ENCODE assay signal across 21 cellular contexts in genomic region chr22:30998329-30998728, GRCh38. TPM values are rescaled to one million over a fixed set of nuclear protein-coding genes. Genes with fewer than 3 reads are reported as not detected.
A peak's percentile ranks its signal among the peaks of the same experiment; 100 is the strongest.
DNase-seq lines count a peak whose midpoint lies in the region; ATAC-seq, FAIRE-seq and TF ChIP-seq lines count a peak whose summit lies in the region.
"Had no signal": no experiment of that assay in that cellular context is flagged by ENCODE, and none has a peak within 500 bp of the region (broad histone marks: within the 10 kb centered on the region; RNA-seq: fewer than 3 reads in every experiment).

No MANE protein-coding gene starts in this region.

- ATAC-seq in GM23338 (no peak), K562 (peak; percentile 62), Right ventricle myocardium inferior (no peak), HepG2 (no peak)
- ATAC-seq: GM12878 had no signal

- peaks cover 5% of the 10 kb centered on the region; the same call in 1 of the 2 replicates for H3K9me2 ChIP-seq in GM23338 (ENCODE audit: insufficient read depth)

- no peak overlapping the region for H3K9ac ChIP-seq in K562 (ENCODE audit: insufficient read depth in 1 of 2, low read depth in 2 of 2, low read length in 2 of 2)
- no peak overlapping the region for H3K9ac ChIP-seq in HepG2 (ENCODE audit: insufficient read depth, low read depth, low read length)
- H3K9ac ChIP-seq: KMS-11 had no signal

- H3K27me3 ChIP-seq in GM23338 (ENCODE audit: insufficient read depth) (no peaks in the 10 kb centered on the region), K562 (ENCODE audit: control insufficient read depth in 2 of 2, insufficient read depth in 2 of 2, low read length in 2 of 2) (no peaks in the 10 kb centered on the region), HepG2 (ENCODE audit: control insufficient read depth in 1 of 2, insufficient read depth in 2 of 2, low read length in 2 of 2) (0 out of 5 replicates have a peak, but pooled peaks cover 0 to 2% of the 10 kb centered on the region in 2 experiments)
- H3K27me3 ChIP-seq: Peyer's patch had no signal

- WGBS in K562 (ENCODE audit: insufficient coverage, low coverage, missing lambda C conversion rate): 41% methylated on average over 4 of the region's 4 CpGs
- WGBS in HepG2 (ENCODE audit: low lambda C conversion rate): 44% methylated on average over 4 of the region's 4 CpGs

- H3K27ac ChIP-seq in GM23338 (ENCODE audit: low read depth) (no peak overlapping the region), HEK293 (ENCODE audit: extremely low read depth, low read depth, low read length) (no peak overlapping the region), K562 (ENCODE audit: extremely low read depth, low read depth, low read length) (no peak overlapping the region), HepG2 (ENCODE audit: extremely low read length, insufficient read depth, low read length) (no peak overlapping the region)
- H3K27ac ChIP-seq: HL-60, KMS-11, Peyer's patch had no signal

- H3K4me3 Mint-ChIP-seq in GM23338 (no peak overlapping the region), neural crest cell (no peak overlapping the region)
- H3K4me3 Mint-ChIP-seq: CD4-positive, CD25-positive, alpha-beta regulatory T cell; H9 had no signal

- CTCF ChIA-PET in HEK293 (lab: Yijun Ruan, JAX) (interaction anchor here (0.6 kb wide), 1 partner anchor 575 kb away, joined by 3 read pairs; no protein-coding TSS in a partner anchor), K562 (lab: Yijun Ruan, JAX; ENCODE audit: low intra/inter-chr PET ratio) (no interaction called here), HepG2 (lab: Yijun Ruan, JAX; ENCODE audit: low intra/inter-chr PET ratio, low total read pairs) (no interaction called here)

- DNase-seq in GM23338 (ENCODE audit: low spot score): peak; percentile 14
- peak in 2 of 4 experiments; percentile 14 to 41 for DNase-seq in K562 (ENCODE audit: extremely low read depth in 1 of 4, low spot score in 3 of 4)
- no peak for DNase-seq in neural crest cell (ENCODE audit: low read depth, low spot score)
- no peak for DNase-seq in OCI-M2 (lab: John Stamatoyannopoulos, UW; ENCODE audit: unreplicated experiment)
- DNase-seq in Right ventricle myocardium inferior (ENCODE audit: missing footprints): no peak
- DNase-seq in HepG2 (ENCODE audit: low spot score): no peak
- DNase-seq: CD4-positive, CD25-positive, alpha-beta regulatory T cell; DMS79 treated with DMSO at 0.1 percent for 48 hours; H9; MV-4-11; NCI-H1105 treated with DMSO at 0.1 percent for 48 hours; NCI-H1694 treated with DMSO at 0.1 percent for 48 hours; NCI-H2081 treated with DMSO at 0.1 percent for 48 hours; NCI-H510A; NCI-H774; NK-92 treated with Interleukin-12 subunit alpha and Interleukin-12 subunit beta, amount 100 ng/mL, for 24 hours; Peyer's patch had no signal

- H3K4me1 Mint-ChIP-seq in GM23338 (no peaks in the 10 kb centered on the region), neural crest cell (peaks cover 6% of the 10 kb centered on the region)
- H3K4me1 Mint-ChIP-seq: CD4-positive, CD25-positive, alpha-beta regulatory T cell had no signal

- H3F3A ChIP-seq in GM23338 (replicated peaks; ENCODE audit: low read depth): no peaks in the 10 kb centered on the region

- H2AFZ ChIP-seq in GM23338 (no peak overlapping the region), K562 (ENCODE audit: low read depth, low read length) (peak overlapping the region; percentile 67), HepG2 (ENCODE audit: low read length) (no peak overlapping the region)

- TF ChIP-seq EP300 in K562 (IDR thresholded peaks at IDR 0.05; ENCODE audit: low read length) (no peak), HepG2 (IDR thresholded peaks at IDR 0.05; ENCODE audit: low read depth in 2 of 2, low read length in 2 of 2) (no peak), HepG2 (CRISPR knock-in tag; IDR thresholded peaks at IDR 0.05; ENCODE audit: borderline replicate concordance) (no peak)

- no peaks in the 10 kb centered on the region for H3K9me1 ChIP-seq in K562 (ENCODE audit: control insufficient read depth, insufficient read depth, low read length)

- H4K20me1 ChIP-seq in GM23338 (replicated peaks; ENCODE audit: insufficient read depth) (no peaks in the 10 kb centered on the region; the same call in 1 of the 2 replicates), K562 (replicated peaks; ENCODE audit: control insufficient read depth, insufficient read depth, low read length) (no peaks in the 10 kb centered on the region), HepG2 (ENCODE audit: insufficient read depth, low read length) (no peaks in the 10 kb centered on the region)

- in situ Hi-C loops in K562 (cut with MboI): no loop called here
- in situ Hi-C loops in HepG2 (cut with HindIII; ENCODE audit: extremely low pct_ligation_motif_present, low pct_unique_long_range_greater_than_20kb): no loop called here

- H3K36me3 Mint-ChIP-seq in GM23338 (ENCODE audit: low read depth): no peaks in the 10 kb centered on the region; the same call in 2 of the 3 replicates
- H3K36me3 Mint-ChIP-seq in neural crest cell (ENCODE audit: low read depth): no peaks in the 10 kb centered on the region
- H3K36me3 Mint-ChIP-seq: CD4-positive, CD25-positive, alpha-beta regulatory T cell had no signal

- no TSS peak for BruUV-seq in K562 (replicated peaks; lab: Mats Ljungman, UMichigan)
- no TSS peak for BruUV-seq in HepG2 (replicated peaks; lab: Mats Ljungman, UMichigan)

- H3K27me3 Mint-ChIP-seq in GM23338 (ENCODE audit: insufficient read depth, low read depth, poor library complexity): peaks cover 4% of the 10 kb centered on the region
- H3K27me3 Mint-ChIP-seq in neural crest cell (ENCODE audit: low read depth): no peaks in the 10 kb centered on the region

- TF ChIP-seq RAD21 in K562 (CRISPR knock-in tag; conservative IDR thresholded peaks at IDR 0.05 in 1 of 2, IDR thresholded peaks at IDR 0.05 in 1 of 2) (no peak), HepG2 (CRISPR knock-in tag; IDR thresholded peaks at IDR 0.05) (no peak)

- H3K27ac Mint-ChIP-seq in GM23338 (no peak overlapping the region), neural crest cell (ENCODE audit: unreplicated experiment) (peak overlapping the region; percentile 38)
- H3K27ac Mint-ChIP-seq: CD4-positive, CD25-positive, alpha-beta regulatory T cell; H9 had no signal

- H3K9me3 ChIP-seq in HEK293 (ENCODE audit: control insufficient read depth, insufficient read depth, low read depth, low read length) (no peaks in the 10 kb centered on the region), K562 (replicated peaks; ENCODE audit: control insufficient read depth, insufficient read depth, low read depth, low read length) (no peaks in the 10 kb centered on the region), HepG2 (ENCODE audit: low read length) (no peaks in the 10 kb centered on the region)
- H3K9me3 ChIP-seq: Peyer's patch had no signal

- H3K36me3 ChIP-seq in GM23338 (ENCODE audit: insufficient read depth): no peaks in the 10 kb centered on the region
- no peaks in the 10 kb centered on the region for H3K36me3 ChIP-seq in HEK293 (ENCODE audit: control insufficient read depth in 2 of 2, insufficient read depth in 1 of 2, low read length in 2 of 2)
- no peaks in the 10 kb centered on the region for H3K36me3 ChIP-seq in K562 (ENCODE audit: control insufficient read depth, insufficient read depth, low read length)
- H3K36me3 ChIP-seq in HepG2 (replicated peaks in 1 of 2; ENCODE audit: control insufficient read depth in 1 of 2, insufficient read depth in 2 of 2, low read length in 2 of 2): no peaks in the 10 kb centered on the region
- H3K36me3 ChIP-seq: Peyer's patch had no signal

- H3K4me3 ChIP-seq in GM23338 (no peak overlapping the region), HEK293 (ENCODE audit: low read depth, low read length) (no peak overlapping the region), K562 (no peak overlapping the region), HepG2 (replicated peaks in 1 of 3; ENCODE audit: insufficient read depth in 1 of 3, low read depth in 2 of 3, low read length in 3 of 3) (no peak overlapping the region)
- H3K4me3 ChIP-seq: GM12878, Peyer's patch had no signal

- intact Hi-C loops in K562 (cut with micrococcal nuclease): no loop called here
- intact Hi-C loops in Right ventricle myocardium inferior (cut with DNase I): no loop called here
- intact Hi-C loops in HepG2 (cut with micrococcal nuclease; ENCODE audit: unreplicated experiment): no loop called here

- H3K9me3 Mint-ChIP-seq in GM23338: peaks cover 2% of the 10 kb centered on the region; the same call in 1 of the 3 replicates
- H3K9me3 Mint-ChIP-seq in neural crest cell: peaks cover 6% of the 10 kb centered on the region

- H3K4me1 ChIP-seq in GM23338 (ENCODE audit: insufficient read depth): no peaks in the 10 kb centered on the region
- no peaks in the 10 kb centered on the region for H3K4me1 ChIP-seq in HEK293 (ENCODE audit: control insufficient read depth, insufficient read depth, low read length)
- peaks cover 0 to 3% of the 10 kb centered on the region in 2 experiments; a peak in 3 of 5 replicates for H3K4me1 ChIP-seq in K562 (replicated peaks in 1 of 2; ENCODE audit: control insufficient read depth in 2 of 2, insufficient read depth in 2 of 2, low read length in 2 of 2)
- peaks cover 11% of the 10 kb centered on the region for H3K4me1 ChIP-seq in HepG2 (ENCODE audit: insufficient read depth, low read length)
- H3K4me1 ChIP-seq: Peyer's patch had no signal

- no peaks in the 10 kb centered on the region for H3K79me2 ChIP-seq in GM23338 (replicated peaks; ENCODE audit: insufficient read depth)
- no peaks in the 10 kb centered on the region for H3K79me2 ChIP-seq in K562 (ENCODE audit: control insufficient read depth, insufficient read depth, low read length)
- no peaks in the 10 kb centered on the region for H3K79me2 ChIP-seq in HepG2 (ENCODE audit: insufficient read depth, low read length)

- POLR2A ChIA-PET in HEK293 (lab: Yijun Ruan, JAX) (interaction anchor here (0.8 kb wide), 1 partner anchor 29 kb away, joined by 3 read pairs; the partner anchor contains the start of gene TUG1), K562 (lab: Yijun Ruan, JAX) (no interaction called here), HepG2 (lab: Yijun Ruan, JAX) (no interaction called here)

- TF ChIP-seq CTCF in GM23338 (conservative IDR thresholded peaks at IDR 0.05; ENCODE audit: low read depth in 2 of 2) (no peak), HEK293 (tag by site-specific recombination; IDR thresholded peaks at IDR 0.05) (no peak), K562 (IDR thresholded peaks at IDR 0.05 in 2 of 3, conservative IDR thresholded peaks at IDR 0.05 in 1 of 3; ENCODE audit: insufficient read depth in 2 of 3, low read depth in 1 of 3, low read length in 3 of 3) (no peak), neural crest cell (conservative IDR thresholded peaks at IDR 0.05) (no peak), HepG2 (CRISPR knock-in tag; IDR thresholded peaks at IDR 0.05) (no peak)

- no peak overlapping the region for H3K4me2 ChIP-seq in GM23338
- H3K4me2 ChIP-seq in K562 (ENCODE audit: insufficient read depth, low read length): no peak overlapping the region
- no peak overlapping the region for H3K4me2 ChIP-seq in HepG2 (ENCODE audit: low read depth, low read length)
- H3K4me2 ChIP-seq: KMS-11 had no signal

- FAIRE-seq in K562 (lab: Jason Lieb, UNC) (no peak), HepG2 (lab: Jason Lieb, UNC) (no peak)

- TF ChIP-seq POLR2A in K562 (conservative IDR thresholded peaks at IDR 0.05) (no peak), HepG2 (IDR thresholded peaks at IDR 0.05; ENCODE audit: insufficient read depth in 1 of 2, low read depth in 2 of 2, low read length in 2 of 2) (no peak)

RNA-seq across cellular contexts. Expression of gene TUG1, which starts 29.3 kb away (rescaled TPM):
- total RNA-seq in GM23338 (2014; rRNA removed; shearing (Covaris generic)): 125 and 137 TPM in 2 replicates
- polyA plus RNA-seq in GM23338 (2016; fragmentation: Nextera tagmentation; extraction: Ambion mirVana) (45.1 and 58.3 TPM in 2 replicates), K562 (2011; rRNA removed) (113 and 132 TPM in 2 replicates), K562 (2014; fragmentation: Illumina TruSeq; extraction: Trizol) (87.8 and 115 TPM in 2 replicates), K562 (2014; fragmentation: Nextera tagmentation; extraction: Ambion mirVana) (10 to 100 TPM; 24.7 to 25.0 TPM), K562 (2014; rRNA removed) (59.9 and 61.8 TPM in 2 replicates), HepG2 (2011; rRNA removed) (101 and 122 TPM in 2 replicates)
- total RNA-seq in K562 (2011; cell fraction: chromatin; rRNA removed; ENCODE audit: low replicate concordance): 56.1 and 169 TPM in 2 replicates
- total RNA-seq in K562 (2011; cell fraction: nucleolus; rRNA removed): 35.4 and 47.6 TPM in 2 replicates
- 93.7 and 150 TPM in 2 replicates for total RNA-seq in K562 (2011; cell fraction: nucleoplasm; rRNA removed)
- total RNA-seq in K562 (2014; rRNA removed) (33.8 and 42.2 TPM in 2 replicates), K562 (2014; rRNA removed; fragmentation: Illumina TruSeq; extraction: Trizol) (58.8 and 60.5 TPM in 2 replicates), K562 (2015; rRNA removed; fragmentation: Illumina TruSeq; extraction: Trizol) (65.0 and 71.0 TPM in 2 replicates), K562 (2021) (50.0 and 58.9 TPM in 2 replicates), neural crest cell (114 and 120 TPM in 2 replicates), Right ventricle myocardium inferior (32.3 TPM), HepG2 (2016; rRNA removed; fragmentation: Illumina TruSeq; extraction: Trizol) (32.8 and 35.2 TPM in 2 replicates)
- polyA plus RNA-seq in K562 (2011; cell fraction: cytosol; rRNA removed): 47.4 and 79.6 TPM in 2 replicates
- 235 and 275 TPM in 2 replicates for polyA plus RNA-seq in K562 (2011; cell fraction: nucleus; rRNA removed)
- 44.0 and 61.6 TPM in 2 replicates for polyA plus RNA-seq in K562 (2012)
- 94.1 and 99.7 TPM in 2 replicates for polyA minus RNA-seq in K562 (2011; rRNA and poly(A)+ RNA removed)
- polyA minus RNA-seq in K562 (2011; cell fraction: cytosol; rRNA and poly(A)+ RNA removed): 29.5 and 35.7 TPM in 2 replicates
- polyA minus RNA-seq in K562 (2011; cell fraction: nucleus; rRNA and poly(A)+ RNA removed): 57.4 and 104 TPM in 2 replicates
- 5.6 TPM in 2 replicates for total RNA-seq in HepG2 (2016; cell fraction: cytosol; rRNA removed; fragmentation: Illumina TruSeq; extraction: Trizol; ENCODE audit: low read depth)
- total RNA-seq in HepG2 (2016; cell fraction: insoluble cytoplasmic fraction; rRNA removed; fragmentation: Illumina TruSeq; extraction: Trizol): 29.2 and 33.7 TPM in 2 replicates
- total RNA-seq in HepG2 (2016; cell fraction: membrane; rRNA removed; fragmentation: Illumina TruSeq; extraction: Trizol): 14.7 and 16.1 TPM in 2 replicates
- total RNA-seq in HepG2 (2016; cell fraction: nucleus; rRNA removed; fragmentation: Illumina TruSeq; extraction: Trizol): 83.8 and 92.0 TPM in 2 replicates
- 31.0 and 49.1 TPM in 2 replicates for polyA plus RNA-seq in HepG2 (2011; cell fraction: cytosol; rRNA removed)
- polyA plus RNA-seq in HepG2 (2011; cell fraction: nucleus; rRNA removed): 221 and 244 TPM in 2 replicates
- 49.1 and 54.7 TPM in 2 replicates for polyA plus RNA-seq in HepG2 (2012)
- polyA plus RNA-seq in HepG2 (2016; cell fraction: cytosol; fragmentation: Illumina TruSeq; extraction: Trizol; ENCODE audit: low read depth): 2.9 and 3.1 TPM in 2 replicates
- polyA plus RNA-seq in HepG2 (2016; cell fraction: insoluble cytoplasmic fraction; fragmentation: Illumina TruSeq; extraction: Trizol; ENCODE audit: low read depth): 37.7 TPM in 2 replicates
- 8.1 and 9.1 TPM in 2 replicates for polyA plus RNA-seq in HepG2 (2016; cell fraction: membrane; fragmentation: Illumina TruSeq; extraction: Trizol; ENCODE audit: low read depth)
- polyA plus RNA-seq in HepG2 (2016; cell fraction: nucleus; fragmentation: Illumina TruSeq; extraction: Trizol; ENCODE audit: insufficient read depth, low read depth): 201 TPM in 2 replicates
- 56.5 and 73.9 TPM in 2 replicates for polyA minus RNA-seq in HepG2 (2011; rRNA and poly(A)+ RNA removed; ENCODE audit: low replicate concordance)
- polyA minus RNA-seq in HepG2 (2011; cell fraction: cytosol; rRNA and poly(A)+ RNA removed): 31.0 and 37.3 TPM in 2 replicates
- polyA minus RNA-seq in HepG2 (2011; cell fraction: nucleus; rRNA and poly(A)+ RNA removed): 167 and 186 TPM in 2 replicates

RNA-seq across cellular contexts. Expression of gene MORC2, which starts 29.8 kb away (rescaled TPM):
- 63.3 and 63.8 TPM in 2 replicates for total RNA-seq in GM23338 (2014; rRNA removed; shearing (Covaris generic))
- polyA plus RNA-seq in GM23338 (2016; fragmentation: Nextera tagmentation; extraction: Ambion mirVana) (33.1 and 36.0 TPM in 2 replicates), K562 (2011; rRNA removed) (12.6 and 19.4 TPM in 2 replicates), K562 (2014; fragmentation: Illumina TruSeq; extraction: Trizol) (30.8 and 32.0 TPM in 2 replicates), K562 (2014; fragmentation: Nextera tagmentation; extraction: Ambion mirVana) (1 to 10 TPM; 3.3 to 3.8 TPM), K562 (2014; rRNA removed) (24.0 and 25.0 TPM in 2 replicates), HepG2 (2011; rRNA removed) (11.9 and 17.8 TPM in 2 replicates)
- 39.3 and 72.1 TPM in 2 replicates for total RNA-seq in K562 (2011; cell fraction: chromatin; rRNA removed; ENCODE audit: low replicate concordance)
- total RNA-seq in K562 (2011; cell fraction: nucleolus; rRNA removed): 17.2 and 19.9 TPM in 2 replicates
- 24.6 and 25.3 TPM in 2 replicates for total RNA-seq in K562 (2011; cell fraction: nucleoplasm; rRNA removed)
- total RNA-seq in K562 (2014; rRNA removed) (17.8 and 20.0 TPM in 2 replicates), K562 (2014; rRNA removed; fragmentation: Illumina TruSeq; extraction: Trizol) (16.3 and 16.6 TPM in 2 replicates), K562 (2015; rRNA removed; fragmentation: Illumina TruSeq; extraction: Trizol) (15.8 and 16.7 TPM in 2 replicates), K562 (2021) (34.7 and 35.5 TPM in 2 replicates), neural crest cell (38.8 and 44.2 TPM in 2 replicates), Right ventricle myocardium inferior (17.3 TPM), HepG2 (2016; rRNA removed; fragmentation: Illumina TruSeq; extraction: Trizol) (18.3 and 28.2 TPM in 2 replicates)
- polyA plus RNA-seq in K562 (2011; cell fraction: cytosol; rRNA removed): 5.1 and 10.8 TPM in 2 replicates
- polyA plus RNA-seq in K562 (2011; cell fraction: nucleus; rRNA removed): 33.7 and 39.5 TPM in 2 replicates
- 25.6 and 28.0 TPM in 2 replicates for polyA plus RNA-seq in K562 (2012)
- 23.7 and 24.2 TPM in 2 replicates for polyA minus RNA-seq in K562 (2011; rRNA and poly(A)+ RNA removed)
- 23.6 and 25.3 TPM in 2 replicates for polyA minus RNA-seq in K562 (2011; cell fraction: cytosol; rRNA and poly(A)+ RNA removed)
- polyA minus RNA-seq in K562 (2011; cell fraction: nucleus; rRNA and poly(A)+ RNA removed): 9.2 and 16.8 TPM in 2 replicates
- total RNA-seq in HepG2 (2016; cell fraction: cytosol; rRNA removed; fragmentation: Illumina TruSeq; extraction: Trizol; ENCODE audit: low read depth): 3.4 and 4.3 TPM in 2 replicates
- 18.9 and 25.4 TPM in 2 replicates for total RNA-seq in HepG2 (2016; cell fraction: insoluble cytoplasmic fraction; rRNA removed; fragmentation: Illumina TruSeq; extraction: Trizol)
- total RNA-seq in HepG2 (2016; cell fraction: membrane; rRNA removed; fragmentation: Illumina TruSeq; extraction: Trizol): 10.0 and 14.7 TPM in 2 replicates
- total RNA-seq in HepG2 (2016; cell fraction: nucleus; rRNA removed; fragmentation: Illumina TruSeq; extraction: Trizol): 27.6 and 33.4 TPM in 2 replicates
- 6.2 and 6.3 TPM in 2 replicates for polyA plus RNA-seq in HepG2 (2011; cell fraction: cytosol; rRNA removed)
- 24.9 and 45.2 TPM in 2 replicates for polyA plus RNA-seq in HepG2 (2011; cell fraction: nucleus; rRNA removed)
- polyA plus RNA-seq in HepG2 (2012): 25.4 and 32.4 TPM in 2 replicates
- polyA plus RNA-seq in HepG2 (2016; cell fraction: cytosol; fragmentation: Illumina TruSeq; extraction: Trizol; ENCODE audit: low read depth): 1.6 and 2.2 TPM in 2 replicates
- 25.6 and 32.0 TPM in 2 replicates for polyA plus RNA-seq in HepG2 (2016; cell fraction: insoluble cytoplasmic fraction; fragmentation: Illumina TruSeq; extraction: Trizol; ENCODE audit: low read depth)
- polyA plus RNA-seq in HepG2 (2016; cell fraction: membrane; fragmentation: Illumina TruSeq; extraction: Trizol; ENCODE audit: low read depth): 5.2 and 5.5 TPM in 2 replicates
- 67.7 and 78.0 TPM in 2 replicates for polyA plus RNA-seq in HepG2 (2016; cell fraction: nucleus; fragmentation: Illumina TruSeq; extraction: Trizol; ENCODE audit: insufficient read depth, low read depth)
- 30.7 and 35.6 TPM in 2 replicates for polyA minus RNA-seq in HepG2 (2011; rRNA and poly(A)+ RNA removed; ENCODE audit: low replicate concordance)
- 18.7 and 21.0 TPM in 2 replicates for polyA minus RNA-seq in HepG2 (2011; cell fraction: cytosol; rRNA and poly(A)+ RNA removed)
- polyA minus RNA-seq in HepG2 (2011; cell fraction: nucleus; rRNA and poly(A)+ RNA removed): 26.3 and 32.9 TPM in 2 replicates
